1 cellular context compared by ENCODE assay signal in the genomic region with DNA sequence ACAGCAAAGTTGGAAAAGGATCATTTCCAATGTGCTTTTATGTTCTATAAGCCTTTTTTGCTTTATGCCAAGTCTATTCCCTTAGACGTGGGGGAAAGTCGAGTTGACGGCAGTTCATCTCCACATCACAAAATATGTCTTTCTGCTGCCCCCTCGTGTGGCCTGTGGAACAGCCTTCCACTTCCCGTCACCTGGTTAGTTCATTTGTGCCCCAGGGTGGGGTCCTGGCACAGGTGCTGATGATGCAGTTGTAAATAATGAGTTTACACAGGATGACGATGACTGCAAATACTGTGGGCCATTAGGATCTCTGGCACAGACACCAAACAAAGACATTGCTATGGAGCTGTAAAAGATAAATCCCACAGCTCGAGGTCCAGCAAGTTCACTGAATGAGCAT.
TF ChIP-seq lines count a peak whose summit lies in the region.

No MANE protein-coding gene starts in this region.

TF ChIP-seq in SK-N-SH, 30 proteins besides CTCF, POLR2A, EP300 and RAD21 (continued from another document):
- no peak for TF ChIP-seq NFIC (IDR thresholded peaks at IDR 0.05; ENCODE audit: borderline replicate concordance)
- no peak for TF ChIP-seq GABPA (IDR thresholded peaks at IDR 0.05; ENCODE audit: low read depth)
- no peak for TF ChIP-seq NRF1 (IDR thresholded peaks at IDR 0.05; ENCODE audit: low read depth, low read length)
- no peak for TF ChIP-seq TCF12 (IDR thresholded peaks at IDR 0.05)
- no peak for TF ChIP-seq MXI1 (IDR thresholded peaks at IDR 0.05; ENCODE audit: low read depth, low read length)
- no peak for TF ChIP-seq SIN3A (IDR thresholded peaks at IDR 0.05; ENCODE audit: borderline replicate concordance, low read depth, low read length)
- TF ChIP-seq, protein P1, sequence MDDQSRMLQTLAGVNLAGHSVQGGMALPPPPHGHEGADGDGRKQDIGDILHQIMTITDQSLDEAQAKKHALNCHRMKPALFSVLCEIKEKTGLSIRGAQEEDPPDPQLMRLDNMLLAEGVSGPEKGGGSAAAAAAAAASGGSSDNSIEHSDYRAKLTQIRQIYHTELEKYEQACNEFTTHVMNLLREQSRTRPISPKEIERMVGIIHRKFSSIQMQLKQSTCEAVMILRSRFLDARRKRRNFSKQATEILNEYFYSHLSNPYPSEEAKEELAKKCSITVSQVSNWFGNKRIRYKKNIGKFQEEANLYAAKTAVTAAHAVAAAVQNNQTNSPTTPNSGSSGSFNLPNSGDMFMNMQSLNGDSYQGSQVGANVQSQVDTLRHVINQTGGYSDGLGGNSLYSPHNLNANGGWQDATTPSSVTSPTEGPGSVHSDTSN (IDR thresholded peaks at IDR 0.05) = no peak
- TF ChIP-seq, protein P2, sequence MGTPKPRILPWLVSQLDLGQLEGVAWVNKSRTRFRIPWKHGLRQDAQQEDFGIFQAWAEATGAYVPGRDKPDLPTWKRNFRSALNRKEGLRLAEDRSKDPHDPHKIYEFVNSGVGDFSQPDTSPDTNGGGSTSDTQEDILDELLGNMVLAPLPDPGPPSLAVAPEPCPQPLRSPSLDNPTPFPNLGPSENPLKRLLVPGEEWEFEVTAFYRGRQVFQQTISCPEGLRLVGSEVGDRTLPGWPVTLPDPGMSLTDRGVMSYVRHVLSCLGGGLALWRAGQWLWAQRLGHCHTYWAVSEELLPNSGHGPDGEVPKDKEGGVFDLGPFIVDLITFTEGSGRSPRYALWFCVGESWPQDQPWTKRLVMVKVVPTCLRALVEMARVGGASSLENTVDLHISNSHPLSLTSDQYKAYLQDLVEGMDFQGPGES (IDR thresholded peaks at IDR 0.05; ENCODE audit: low read depth, low read length) = no peak
- no peak for TF ChIP-seq FOSL2 (IDR thresholded peaks at IDR 0.05; ENCODE audit: borderline replicate concordance, low read depth)
- no peak for TF ChIP-seq RFX5 (IDR thresholded peaks at IDR 0.05; ENCODE audit: low read length)
- TF ChIP-seq YY1 (IDR thresholded peaks at IDR 0.05; ENCODE audit: low read depth) = no peak
- TF ChIP-seq, protein P3, sequence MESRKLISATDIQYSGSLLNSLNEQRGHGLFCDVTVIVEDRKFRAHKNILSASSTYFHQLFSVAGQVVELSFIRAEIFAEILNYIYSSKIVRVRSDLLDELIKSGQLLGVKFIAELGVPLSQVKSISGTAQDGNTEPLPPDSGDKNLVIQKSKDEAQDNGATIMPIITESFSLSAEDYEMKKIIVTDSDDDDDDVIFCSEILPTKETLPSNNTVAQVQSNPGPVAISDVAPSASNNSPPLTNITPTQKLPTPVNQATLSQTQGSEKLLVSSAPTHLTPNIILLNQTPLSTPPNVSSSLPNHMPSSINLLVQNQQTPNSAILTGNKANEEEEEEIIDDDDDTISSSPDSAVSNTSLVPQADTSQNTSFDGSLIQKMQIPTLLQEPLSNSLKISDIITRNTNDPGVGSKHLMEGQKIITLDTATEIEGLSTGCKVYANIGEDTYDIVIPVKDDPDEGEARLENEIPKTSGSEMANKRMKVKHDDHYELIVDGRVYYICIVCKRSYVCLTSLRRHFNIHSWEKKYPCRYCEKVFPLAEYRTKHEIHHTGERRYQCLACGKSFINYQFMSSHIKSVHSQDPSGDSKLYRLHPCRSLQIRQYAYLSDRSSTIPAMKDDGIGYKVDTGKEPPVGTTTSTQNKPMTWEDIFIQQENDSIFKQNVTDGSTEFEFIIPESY (IDR thresholded peaks at IDR 0.05; ENCODE audit: borderline replicate concordance, low read depth) = no peak
